In the genomic region with DNA sequence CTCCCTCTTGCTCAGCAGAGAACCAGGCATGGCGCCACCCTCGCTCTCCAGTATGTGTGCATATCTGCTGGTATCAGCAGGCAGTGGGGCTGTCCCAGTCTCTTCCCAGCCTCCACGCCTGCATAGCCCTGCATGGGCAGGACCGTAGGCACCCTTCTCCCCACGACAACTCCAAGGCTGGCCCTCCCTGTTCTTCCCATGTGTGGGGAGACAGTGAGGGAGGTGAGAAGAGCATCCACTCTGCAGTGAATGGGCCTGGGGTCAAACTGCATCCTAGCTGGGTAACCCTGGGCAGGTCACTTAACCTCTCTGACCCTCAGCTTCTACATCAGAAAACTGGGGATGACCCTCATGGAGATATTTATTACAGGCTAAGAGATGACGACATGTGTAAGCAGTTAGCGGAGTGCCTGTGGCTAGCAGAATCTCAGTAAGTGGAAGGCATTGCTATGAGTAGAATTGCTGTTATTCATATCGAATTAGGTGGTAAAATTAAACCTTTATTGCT, we compare ENCODE assay signal across 9 cellular contexts. TPM values are rescaled to one million over a fixed set of nuclear protein-coding genes. Genes with fewer than 3 reads are reported as not detected.
DNase-seq lines count a peak whose midpoint lies in the region; ATAC-seq and TF ChIP-seq lines count a peak whose summit lies in the region.
"Had no signal": no experiment of that assay in that cellular context is flagged by ENCODE, and none has a peak within 500 bp of the region (broad histone marks: within the 10 kb centered on the region; RNA-seq: fewer than 3 reads in every experiment).

No MANE protein-coding gene starts in this region.

- peaks cover 0 to 16% (median 0%) of the 10 kb centered on the region in 6 donors for H3K4me1 ChIP-seq in spleen

- peaks cover 5% of the 10 kb centered on the region for H3K4me1 Mint-ChIP-seq in nephron progenitor cell

- TF ChIP-seq POLR2A in spleen (IDR thresholded peaks at IDR 0.05) = no peak

- H3K27ac ChIP-seq in spleen = no peak overlapping the region

- H3K9me3 Mint-ChIP-seq in nephron progenitor cell = peaks cover 13% of the 10 kb centered on the region

- peaks cover 0 to under 1% (median 0%) of the 10 kb centered on the region in 7 donors for H3K27me3 ChIP-seq in spleen (replicated peaks in 1 of 7)

- peaks cover 0 to 6% (median 0%) of the 10 kb centered on the region in 8 donors for H3K9me3 ChIP-seq in spleen

- peak; percentile 23 for DNase-seq in astrocyte of the cerebellum (ENCODE audit: low read depth)
- DNase-seq in spleen = peak; percentile 57
- DNase-seq in glomerular visceral epithelial cell (ENCODE audit: extremely low spot score) = no peak
- DNase-seq in NCI-H1105 treated with DMSO at 0.1 percent for 48 hours (lab: John Stamatoyannopoulos, UW) = no peak
- DNase-seq in DMS 273 (lab: John Stamatoyannopoulos, UW; ENCODE audit: unreplicated experiment) = no peak
- no peak for DNase-seq in nephron progenitor cell
- DNase-seq: stimulated activated naive CD4-positive, alpha-beta T cell had no signal

- H3K27me3 Mint-ChIP-seq in nephron progenitor cell (ENCODE audit: low read depth, poor library complexity) = peaks cover 27% of the 10 kb centered on the region

- intact Hi-C loops in spleen (cut with DNase I; ENCODE audit: low total_unique reads) = no loop called here

- H3K4me3 ChIP-seq in astrocyte of the cerebellum (ENCODE audit: low read depth, low read length) = no peak overlapping the region
- no peak overlapping the region for H3K4me3 ChIP-seq in spleen

- no peaks in the 10 kb centered on the region for H3K36me3 ChIP-seq in spleen

- no peak overlapping the region for H3K27ac Mint-ChIP-seq in nephron progenitor cell

- ATAC-seq in GM19035 (IDR thresholded peaks at IDR 0.05; ENCODE audit: unreplicated experiment) (peak; percentile 53), HG03039 (IDR thresholded peaks at IDR 0.05; ENCODE audit: unreplicated experiment) (peak; percentile 31)

- WGBS in spleen, 5 donors = 63 to 80% (median 74%) methylated on average over 8 of the region's 8 CpGs

- TF ChIP-seq CTCF in astrocyte of the cerebellum (IDR thresholded peaks at IDR 0.05; ENCODE audit: low read depth, low read length, missing control alignments) (no peak), spleen (IDR thresholded peaks at IDR 0.05 in 8 of 11, conservative IDR thresholded peaks at IDR 0.05 in 3 of 11) (no peak), nephron progenitor cell (IDR thresholded peaks at IDR 0.05) (no peak)

- H3K36me3 Mint-ChIP-seq in nephron progenitor cell (ENCODE audit: low read depth) = no peaks in the 10 kb centered on the region

- no peak overlapping the region for H3K4me3 Mint-ChIP-seq in nephron progenitor cell

- in situ Hi-C loops in astrocyte of the cerebellum (cut with HindIII; ENCODE audit: low sequenced_read_pairs) = no loop called here

RNA-seq across cellular contexts. Expression of a gene that starts 13.3 kb away (rescaled TPM):
- total RNA-seq in spleen = 1 to 10 TPM in 6 of 7 donors, under 1 TPM in 1; 0.94 to 4.5 (median 1.3) TPM
- polyA plus RNA-seq in spleen = 1 to 10 TPM; 1.1 to 4.3 (median 2.0) TPM

Comparison
In these comparisons a context has a peak if more than half of its experiments do, and no peak if none do; other contexts are left out.
1. DNase-seq: peak in astrocyte of the cerebellum (single experiment) and spleen (single experiment); none in glomerular visceral epithelial cell (single experiment), NCI-H1105 treated with DMSO at 0.1 percent for 48 hours (single experiment), DMS 273 (single experiment) and nephron progenitor cell (single experiment).